Comparison of ENCODE assay signal across 20 cellular contexts in genomic region chr10:71823356-71823755, GRCh38.
"Had no signal": no experiment of that assay in that cellular context is flagged by ENCODE, and none has a peak within 500 bp of the region (broad histone marks: within the 10 kb centered on the region; RNA-seq: fewer than 3 reads in every experiment).

No MANE protein-coding gene starts in this region.

- H3K27me3 ChIP-seq: breast epithelium, neural progenitor cell, ovary, right lobe of liver, thyroid gland had no signal

- H3K27ac ChIP-seq: breast epithelium, neural progenitor cell, ovary, psoas muscle, right lobe of liver, thyroid gland had no signal

- H3K4me1 Mint-ChIP-seq: activated B cell treated with CpG ODN at 0.5 μM for 24 hours; neural progenitor cell; stimulated activated memory B cell treated with anti-CD40 and anti-IgM and Interleukin-4, amounts not matched to agents 10 μg/mL and 1 μg/mL and 100 μg/mL, for 72 hours had no signal

- H3K4me3 Mint-ChIP-seq: activated B cell treated with CpG ODN at 0.5 μM for 24 hours; activated CD8-positive, alpha-beta T cell treated with anti-CD3 and anti-CD28 coated beads for 36 hours; activated naive CD4-positive, alpha-beta T cell treated with anti-CD3 and anti-CD28 coated beads for 36 hours; activated T-cell treated with anti-CD3 and anti-CD28 coated beads, Interleukin-2, amount 50 U/mL, for 24 hours; immature natural killer cell; neural progenitor cell; stimulated activated memory B cell treated with anti-CD40 and anti-IgM and Interleukin-4, amounts not matched to agents 10 μg/mL and 1 μg/mL and 100 μg/mL, for 72 hours; T-helper 2 cell treated with Interferon-gamma antibody and Interleukin-4, amounts not matched to agents 5 μg/mL and 100 μg/mL, for 36 hours had no signal

- H3K27me3 Mint-ChIP-seq: activated B cell treated with CpG ODN at 0.5 μM for 24 hours; activated CD8-positive, alpha-beta T cell treated with anti-CD3 and anti-CD28 coated beads for 36 hours; activated T-cell treated with anti-CD3 and anti-CD28 coated beads, Interleukin-2, amount 50 U/mL, for 24 hours; stimulated activated memory B cell treated with anti-CD40 and anti-IgM and Interleukin-4, amounts not matched to agents 10 μg/mL and 1 μg/mL and 100 μg/mL, for 72 hours had no signal

- H3K9me3 Mint-ChIP-seq: activated B cell treated with CpG ODN at 0.5 μM for 24 hours; activated CD8-positive, alpha-beta T cell treated with anti-CD3 and anti-CD28 coated beads for 36 hours; activated naive CD4-positive, alpha-beta T cell treated with anti-CD3 and anti-CD28 coated beads for 36 hours; activated T-cell treated with anti-CD3 and anti-CD28 coated beads, Interleukin-2, amount 50 U/mL, for 24 hours; activated T-helper 2 cell treated with anti-CD3 and anti-CD28 coated beads, Interferon-gamma antibody, Interleukin-2, Interleukin-4, amounts not matched to agents 10 μg/mL and 5 μg/mL and 100 μg/mL, durations not matched to agents 14 hours and 24 hours and 36 hours; immature natural killer cell; neural progenitor cell; stimulated activated memory B cell treated with anti-CD40 and anti-IgM and Interleukin-4, amounts not matched to agents 10 μg/mL and 1 μg/mL and 100 μg/mL, for 72 hours; T-helper 2 cell treated with Interferon-gamma antibody and Interleukin-4, amounts not matched to agents 5 μg/mL and 100 μg/mL, for 36 hours had no signal

- DNase-seq: activated B cell treated with CpG ODN at 0.5 μM for 24 hours; activated CD4-positive, alpha-beta T cell treated with anti-CD3 and anti-CD28 coated beads for 4 hours; activated CD8-positive, alpha-beta T cell treated with anti-CD3 and anti-CD28 coated beads for 36 hours; activated naive CD4-positive, alpha-beta T cell treated with anti-CD3 and anti-CD28 coated beads for 36 hours; activated T-cell treated with anti-CD3 and anti-CD28 coated beads, Interleukin-2, amount 50 U/mL, for 24 hours; effector CD8-positive, alpha-beta T cell; immature natural killer cell; left ventricle myocardium superior; ovary; psoas muscle; right lobe of liver; small intestine; stimulated activated CD4-positive, alpha-beta T cell treated with anti-CD3 and anti-CD28 coated beads, Interleukin-4, amount 100 ng/mL, for 4 hours; SW 1271; thyroid gland had no signal

- H3K4me3 ChIP-seq: breast epithelium, neural progenitor cell, ovary, psoas muscle, right lobe of liver, thyroid gland had no signal

- H3K27ac Mint-ChIP-seq: activated B cell treated with CpG ODN at 0.5 μM for 24 hours; activated naive CD4-positive, alpha-beta T cell treated with anti-CD3 and anti-CD28 coated beads for 36 hours; activated T-cell treated with anti-CD3 and anti-CD28 coated beads, Interleukin-2, amount 50 U/mL, for 24 hours; activated T-helper 2 cell treated with anti-CD3 and anti-CD28 coated beads, Interferon-gamma antibody, Interleukin-2, Interleukin-4, amounts not matched to agents 10 μg/mL and 5 μg/mL and 100 μg/mL, durations not matched to agents 14 hours and 24 hours and 36 hours; neural progenitor cell; stimulated activated memory B cell treated with anti-CD40 and anti-IgM and Interleukin-4, amounts not matched to agents 10 μg/mL and 1 μg/mL and 100 μg/mL, for 72 hours; T-helper 2 cell treated with Interferon-gamma antibody and Interleukin-4, amounts not matched to agents 5 μg/mL and 100 μg/mL, for 36 hours had no signal
